28 cellular contexts compared by ENCODE assay signal in the genomic region with DNA sequence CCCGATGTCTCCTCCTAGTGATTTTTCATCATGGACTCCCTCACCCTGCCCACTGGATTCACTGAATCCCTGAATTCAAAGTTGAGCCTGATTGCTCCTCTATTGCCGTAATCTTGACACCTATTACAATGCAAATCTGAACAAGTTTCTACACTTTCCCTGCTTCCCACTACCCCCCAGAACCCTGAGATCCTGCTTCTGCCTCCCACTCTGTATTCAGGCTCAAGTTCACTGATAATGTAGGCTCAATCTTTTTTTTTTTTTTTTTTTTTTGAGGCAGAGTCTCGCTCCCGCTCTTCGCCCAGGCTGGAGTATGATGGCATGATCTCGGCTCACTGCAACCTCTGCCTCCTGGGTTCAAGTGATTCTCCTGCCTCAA. TPM values are rescaled to one million over a fixed set of nuclear protein-coding genes. Genes with fewer than 3 reads are reported as not detected.
"Had no signal": no experiment of that assay in that cellular context is flagged by ENCODE, and none has a peak within 500 bp of the region (broad histone marks: within the 10 kb centered on the region; RNA-seq: fewer than 3 reads in every experiment).

No MANE protein-coding gene starts in this region.

- H3K4me3 ChIP-seq: SJCRH30, SK-N-MC had no signal

- H3K27ac ChIP-seq: brain microvascular endothelial cell, KMS-11, SJCRH30, SK-N-MC, WERI-Rb-1 had no signal

- H3K27ac Mint-ChIP-seq: activated CD4-positive, alpha-beta memory T cell treated with anti-CD3 and anti-CD28 coated beads, Interleukin-2, amount 10 ng/mL, durations not matched to agents 7 days and 5 days; activated CD8-positive, alpha-beta memory T cell treated with anti-CD3 and anti-CD28 coated beads, Interleukin-2, amount 10 ng/mL, durations not matched to agents 7 days and 5 days; activated naive CD4-positive, alpha-beta T cell treated with anti-CD3 and anti-CD28 coated beads, Interleukin-2, amount 10 ng/mL, durations not matched to agents 7 days and 5 days; activated naive CD8-positive, alpha-beta T cell; activated naive CD8-positive, alpha-beta T cell treated with anti-CD3 and anti-CD28 coated beads, Interleukin-2, amount 50 U/mL, for 24 hours had no signal

- H3K36me3 Mint-ChIP-seq: activated CD8-positive, alpha-beta memory T cell treated with anti-CD3 and anti-CD28 coated beads, Interleukin-2, amount 10 ng/mL, durations not matched to agents 7 days and 5 days; activated naive CD4-positive, alpha-beta T cell treated with anti-CD3 and anti-CD28 coated beads, Interleukin-2, amount 10 ng/mL, durations not matched to agents 7 days and 5 days; activated naive CD8-positive, alpha-beta T cell had no signal

- H3K9me3 Mint-ChIP-seq: activated CD4-positive, alpha-beta memory T cell treated with anti-CD3 and anti-CD28 coated beads, Interleukin-2, amount 10 ng/mL, durations not matched to agents 7 days and 5 days; activated naive CD4-positive, alpha-beta T cell treated with anti-CD3 and anti-CD28 coated beads, Interleukin-2, amount 10 ng/mL, durations not matched to agents 7 days and 5 days; activated naive CD8-positive, alpha-beta T cell treated with anti-CD3 and anti-CD28 coated beads, Interleukin-2, amount 50 U/mL, for 24 hours had no signal

- H3K4me2 ChIP-seq: KMS-11 had no signal

- H3K9me3 ChIP-seq: SJCRH30 had no signal

- H3K36me3 ChIP-seq: brain microvascular endothelial cell, SJCRH30, WERI-Rb-1 had no signal

- ATAC-seq: activated CD8-positive, alpha-beta memory T cell treated with anti-CD3 and anti-CD28 coated beads, Interleukin-2, amount 10 ng/mL, durations not matched to agents 7 days and 5 days; activated naive CD8-positive, alpha-beta T cell treated with anti-CD3 and anti-CD28 coated beads, Interleukin-2, amount 50 U/mL, for 24 hours had no signal

- H3K9ac ChIP-seq: KMS-11 had no signal

- H3K4me3 Mint-ChIP-seq: activated CD4-positive, alpha-beta memory T cell treated with anti-CD3 and anti-CD28 coated beads, Interleukin-2, amount 10 ng/mL, durations not matched to agents 7 days and 5 days; activated CD8-positive, alpha-beta memory T cell treated with anti-CD3 and anti-CD28 coated beads, Interleukin-2, amount 10 ng/mL, durations not matched to agents 7 days and 5 days; activated naive CD4-positive, alpha-beta T cell treated with anti-CD3 and anti-CD28 coated beads, Interleukin-2, amount 10 ng/mL, durations not matched to agents 7 days and 5 days; activated naive CD8-positive, alpha-beta T cell; activated naive CD8-positive, alpha-beta T cell treated with anti-CD3 and anti-CD28 coated beads, Interleukin-2, amount 50 U/mL, for 24 hours had no signal

- H3K27me3 ChIP-seq: brain microvascular endothelial cell, SJCRH30 had no signal

- DNase-seq: activated CD4-positive, alpha-beta T cell treated with anti-CD3 and anti-CD28 coated beads for 1 hour; activated CD4-positive, CD25-positive, alpha-beta regulatory T cell; activated CD8-positive, alpha-beta memory T cell treated with anti-CD3 and anti-CD28 coated beads for 24 hours; activated CD8-positive, alpha-beta memory T cell treated with anti-CD3 and anti-CD28 coated beads, Interleukin-2, amount 50 U/mL, for 48 hours; activated effector memory CD4-positive, alpha-beta T cell treated with Interleukin-2 at 50 U/mL for 16 hours; activated naive CD8-positive, alpha-beta T cell treated with anti-CD3 and anti-CD28 coated beads, Interleukin-2, amount 50 U/mL, for 24 hours; activated T-cell treated with anti-CD3 and anti-CD28 coated beads, Interleukin-2, amount 50 U/mL, for 48 hours; aorta; brain microvascular endothelial cell; NCI-H1092 treated with DMSO at 0.1 percent for 48 hours; NCI-H187; NCI-H2029 treated with DMSO at 0.1 percent for 48 hours; NCI-H226; NCI-H748 treated with DMSO at 0.1 percent for 48 hours; SHP77; T1000 had no signal

RNA-seq across cellular contexts. Expression of gene ROS1, which starts 53.1 kb away (rescaled TPM):
- total RNA-seq: activated CD4-positive, alpha-beta memory T cell treated with anti-CD3 and anti-CD28 coated beads, Interleukin-2, amount 10 ng/mL, durations not matched to agents 7 days and 5 days; activated CD8-positive, alpha-beta memory T cell treated with anti-CD3 and anti-CD28 coated beads, Interleukin-2, amount 10 ng/mL, durations not matched to agents 7 days and 5 days; cerebellum; NCI-H460; T-helper 1 cell treated with Interleukin-12 subunit alpha and Interleukin-12 subunit beta and Interleukin-4 antibody, amounts not matched to agents 30 ng/mL and 1 ng/mL, for 36 hours; T-helper 2 cell treated with Interferon-gamma antibody and Interleukin-4, amounts not matched to agents 100 ng/mL and 5 ng/mL, for 36 hours had no signal
- polyA plus RNA-seq: aorta had no signal
